Comparison of ENCODE assay signal across 21 cellular contexts in the genomic region with DNA sequence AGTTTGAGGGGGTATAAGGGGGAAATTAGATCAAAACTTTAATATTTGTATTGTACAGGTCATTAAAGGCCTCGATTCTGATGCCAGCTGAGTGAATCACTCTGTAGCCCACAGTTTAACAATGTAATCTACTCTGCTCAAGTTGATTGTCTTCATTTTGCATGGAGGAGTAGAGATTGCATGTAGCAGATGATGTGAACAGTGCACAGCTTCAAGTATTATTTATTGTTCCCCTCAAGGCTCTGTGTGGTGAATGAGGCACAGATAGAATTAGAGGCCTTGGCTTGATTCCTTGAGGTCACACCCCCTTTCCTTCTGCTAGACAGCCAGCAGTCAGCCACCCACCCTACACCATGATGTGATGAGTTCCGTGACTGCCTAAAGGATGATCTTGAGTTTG. TPM values are rescaled to one million over a fixed set of nuclear protein-coding genes. Genes with fewer than 3 reads are reported as not detected.
"Had no signal": no experiment of that assay in that cellular context is flagged by ENCODE, and none has a peak within 500 bp of the region (broad histone marks: within the 10 kb centered on the region; RNA-seq: fewer than 3 reads in every experiment).

No MANE protein-coding gene starts in this region.

- H3K9me3 Mint-ChIP-seq: activated T-helper 1 cell treated with anti-CD3 and anti-CD28 coated beads, Interleukin-12 subunit alpha, Interleukin-12 subunit beta, Interleukin-2, Interleukin-4 antibody, amounts not matched to agents 30 ng/mL and 10 ng/mL and 1 ng/mL, durations not matched to agents 14 hours and 24 hours and 36 hours; stimulated activated memory B cell treated with anti-CD40 and anti-IgM and Interleukin-4, amounts not matched to agents 10 μg/mL and 1 μg/mL and 100 μg/mL, for 72 hours; T-helper 2 cell treated with Interferon-gamma antibody and Interleukin-4, amounts not matched to agents 5 μg/mL and 100 μg/mL, for 36 hours had no signal

- H3K4me3 ChIP-seq: cardiac muscle cell, gastroesophageal sphincter, heart left ventricle, left lung, right atrium auricular region, SK-N-MC, thoracic aorta had no signal

- ATAC-seq: gastroesophageal sphincter; heart left ventricle; left lung; stimulated activated memory B cell treated with anti-CD40 and anti-IgM and Interleukin-4, amounts not matched to agents 10 μg/mL and 1 μg/mL and 100 μg/mL, for 72 hours had no signal

- H3K4me3 Mint-ChIP-seq: activated naive CD8-positive, alpha-beta T cell; activated T-helper 1 cell treated with anti-CD3 and anti-CD28 coated beads, Interleukin-12 subunit alpha, Interleukin-12 subunit beta, Interleukin-2, Interleukin-4 antibody, amounts not matched to agents 30 ng/mL and 10 ng/mL and 1 ng/mL, durations not matched to agents 14 hours and 24 hours and 36 hours; stimulated activated memory B cell treated with anti-CD40 and anti-IgM and Interleukin-4, amounts not matched to agents 10 μg/mL and 1 μg/mL and 100 μg/mL, for 72 hours; T-helper 2 cell treated with Interferon-gamma antibody and Interleukin-4, amounts not matched to agents 5 μg/mL and 100 μg/mL, for 36 hours had no signal

- H3K9me3 ChIP-seq: gastroesophageal sphincter, heart left ventricle, left lung, right atrium auricular region, thoracic aorta had no signal

- H3K27me3 Mint-ChIP-seq: activated naive CD8-positive, alpha-beta T cell; progenitor cell of endocrine pancreas; stimulated activated memory B cell treated with anti-CD40 and anti-IgM and Interleukin-4, amounts not matched to agents 10 μg/mL and 1 μg/mL and 100 μg/mL, for 72 hours had no signal

- DNase-seq: activated CD4-positive, alpha-beta T cell treated with anti-CD3 and anti-CD28 coated beads, Interleukin-2, amount 50 U/mL, for 1 hour; activated CD4-positive, CD25-positive, alpha-beta regulatory T cell; amniotic stem cell; heart left ventricle; kidney; left lung; mammary epithelial cell; midbrain; occipital lobe; stimulated activated CD4-positive, alpha-beta T cell treated with anti-CD3 and anti-CD28 coated beads, Interleukin-4, amount 100 ng/mL, for 24 hours had no signal

- H3K27ac ChIP-seq: cardiac muscle cell, gastroesophageal sphincter, left lung, right atrium auricular region, SK-N-MC had no signal

- H3K36me3 Mint-ChIP-seq: activated naive CD8-positive, alpha-beta T cell had no signal

- H3K27me3 ChIP-seq: cardiac muscle cell, gastroesophageal sphincter, heart left ventricle, left lung, right atrium auricular region had no signal

- H3K27ac Mint-ChIP-seq: activated naive CD8-positive, alpha-beta T cell; activated T-helper 1 cell treated with anti-CD3 and anti-CD28 coated beads, Interleukin-12 subunit alpha, Interleukin-12 subunit beta, Interleukin-2, Interleukin-4 antibody, amounts not matched to agents 30 ng/mL and 10 ng/mL and 1 ng/mL, durations not matched to agents 14 hours and 24 hours and 36 hours; progenitor cell of endocrine pancreas; stimulated activated memory B cell treated with anti-CD40 and anti-IgM and Interleukin-4, amounts not matched to agents 10 μg/mL and 1 μg/mL and 100 μg/mL, for 72 hours; T-helper 2 cell treated with Interferon-gamma antibody and Interleukin-4, amounts not matched to agents 5 μg/mL and 100 μg/mL, for 36 hours had no signal

- H3K36me3 ChIP-seq: cardiac muscle cell, gastroesophageal sphincter, left lung, thoracic aorta had no signal

RNA-seq across cellular contexts. Expression of a gene that starts 38.1 kb away (rescaled TPM):
- total RNA-seq: mammary epithelial cell, progenitor cell of endocrine pancreas had no signal
- polyA plus RNA-seq: mammary epithelial cell, neural cell had no signal
